7 cellular contexts compared by ENCODE assay signal in genomic region chr2:175003875-175004729, GRCh38. TPM values are rescaled to one million over a fixed set of nuclear protein-coding genes. Genes with fewer than 3 reads are reported as not detected.
DNase-seq lines count a peak whose midpoint lies in the region; ATAC-seq and TF ChIP-seq lines count a peak whose summit lies in the region.

No MANE protein-coding gene starts in this region.

- POLR2A ChIA-PET in WTC11 (lab: Charles Lee): interaction anchor here (0.5 to 0.7 kb wide), 3 partner anchors 54 to 1771 kb away, joined by 3 to 4 read pairs (median 3); no protein-coding TSS in a partner anchor

- H3K4me3 ChIP-seq in iPS DF 6.9 (ENCODE audit: low read length) (peak overlapping the region; percentile 78; the same call in 1 of the 2 replicates), spleen (peak overlapping the region in 7 of 8 donors; percentile 61 to 79 (median 75))

- peak overlapping the region; percentile 89 for H3K4me3 Mint-ChIP-seq in WTC11

- intact Hi-C loops in spleen (cut with DNase I; ENCODE audit: low total_unique reads): no loop called here

- no peaks in the 10 kb centered on the region for H3K27me3 Mint-ChIP-seq in WTC11 (ENCODE audit: low read depth)

- H3K9me3 ChIP-seq in iPS DF 6.9 (ENCODE audit: control insufficient read depth, insufficient read depth, low read length): no peaks in the 10 kb centered on the region
- no peaks in the 10 kb centered on the region for H3K9me3 ChIP-seq in spleen

- peaks cover 53% of the 10 kb centered on the region for H3K4me1 Mint-ChIP-seq in WTC11

- TF ChIP-seq CTCF in WTC11 (IDR thresholded peaks at IDR 0.05): no peak
- no peak for TF ChIP-seq CTCF in spleen (IDR thresholded peaks at IDR 0.05 in 8 of 11, conservative IDR thresholded peaks at IDR 0.05 in 3 of 11)

- H3K9me3 Mint-ChIP-seq in WTC11: no peaks in the 10 kb centered on the region

- CTCF ChIA-PET in WTC11 (lab: Charles Lee): interaction anchor here (0.9 to 3.3 kb wide), 9 partner anchors 11 to 307 kb away, joined by 3 to 20 read pairs (median 6); no protein-coding TSS in a partner anchor

- no peak for TF ChIP-seq POLR2A in spleen (IDR thresholded peaks at IDR 0.05)

- H3K36me3 Mint-ChIP-seq in WTC11: no peaks in the 10 kb centered on the region

- DNase-seq in ELF-1 (ENCODE audit: low read depth, low spot score) (peak; percentile 59), WTC11 (ENCODE audit: low spot score) (peak; percentile 34), iPS DF 6.9 (ENCODE audit: low read depth, low spot score) (no peak), spleen (no peak), HCEC 1CT (no peak)

- no peak overlapping the region for H3K27ac ChIP-seq in iPS DF 6.9 (ENCODE audit: low read length)
- H3K27ac ChIP-seq in spleen: peak overlapping the region in 5 of 8 donors; percentile 63 to 86 (median 84)

- H3K4me1 ChIP-seq in iPS DF 6.9 (ENCODE audit: control insufficient read depth, insufficient read depth, low read length) (no peaks in the 10 kb centered on the region; the same call in 1 of the 2 replicates), spleen (peaks cover 0 to 29% (median 14%) of the 10 kb centered on the region in 6 donors)

- no CpG with 5 or more reads among the region's 16 CpGs for WGBS in iPS DF 6.9 (ENCODE audit: insufficient coverage, insufficient read length)
- 28 to 33% (median 31%) methylated on average over 16 of the region's 16 CpGs for WGBS in spleen, 5 donors

- no peaks in the 10 kb centered on the region for H3K36me3 ChIP-seq in iPS DF 6.9 (ENCODE audit: control insufficient read depth, insufficient read depth, low read length)
- no peaks in the 10 kb centered on the region for H3K36me3 ChIP-seq in spleen

- H3K27ac Mint-ChIP-seq in WTC11: peak overlapping the region; percentile 91

- ATAC-seq in HG03064 (IDR thresholded peaks at IDR 0.05; ENCODE audit: low read depth, unreplicated experiment) (peak; percentile 18), WTC11 (peak; percentile 42), GM19351 (IDR thresholded peaks at IDR 0.05; ENCODE audit: unreplicated experiment) (no peak)

- H3K27me3 ChIP-seq in iPS DF 6.9 (ENCODE audit: control insufficient read depth, insufficient read depth, low read length) (no peaks in the 10 kb centered on the region), spleen (replicated peaks in 1 of 7) (peaks cover 0 to 71% (median 20%) of the 10 kb centered on the region in 7 donors)

TF ChIP-seq in WTC11, 78 proteins besides CTCF, POLR2A, EP300 and RAD21:
- no peak for TF ChIP-seq SMAD3 (CRISPR knock-in tag; IDR thresholded peaks at IDR 0.05; ENCODE audit: borderline replicate concordance)
- TF ChIP-seq ZNF121 (CRISPR knock-in tag; IDR thresholded peaks at IDR 0.05): peak; percentile 68; the same call in 1 of the 2 replicates

RNA-seq across cellular contexts. Expression of gene CHN1, which starts 1.1 kb away (rescaled TPM):
- 26.1 to 30.0 TPM (median 28.0 TPM) in 3 replicates for total RNA-seq in WTC11 (2021)
- 10 to 100 TPM in 4 of 7 donors, 1 to 10 TPM in 3; 5.4 to 14.6 (median 10.5) TPM for total RNA-seq in spleen
- 10 to 100 TPM in 1 of 3 donors, 1 to 10 TPM in 2; 7.0 to 12.4 (median 8.2) TPM for polyA plus RNA-seq in spleen

Comparison
In these comparisons a context has a peak if more than half of its experiments do, and no peak if none do; other contexts are left out.
1. DNase-seq: peak in ELF-1 (single experiment) and WTC11 (single experiment); none in iPS DF 6.9 (single experiment), spleen (single experiment) and HCEC 1CT (single experiment).